Comparison of ENCODE assay signal across 8 cellular contexts in genomic region chr2:1550658-1551316, GRCh38.
DNase-seq lines count a peak whose midpoint lies in the region; ATAC-seq, FAIRE-seq and TF ChIP-seq lines count a peak whose summit lies in the region.

No MANE protein-coding gene starts in this region.

- FAIRE-seq in GM12892 (lab: Jason Lieb, UNC) (no peak), pancreas (lab: Jason Lieb, UNC) (no peak)

- H3K27me3 ChIP-seq in NT2/D1 (ENCODE audit: insufficient read depth, insufficient read length) (peaks cover 24% of the 10 kb centered on the region), pancreas (no peaks in the 10 kb centered on the region)

- peak; percentile 94 to 99 (median 96) for TF ChIP-seq CTCF in pancreas (IDR thresholded peaks at IDR 0.05)

- DNase-seq in A172 (ENCODE audit: low spot score) (peak; percentile 47), GM12892 (ENCODE audit: insufficient read length) (peak; percentile 85), NT2/D1 (ENCODE audit: low read depth, low spot score) (peak; percentile 66), fibroblast of the conjunctiva (ENCODE audit: low read depth) (peak; percentile 6), pancreas (peak in 5 of 6 donors; percentile 33 to 95 (median 68))
- peak; percentile 76 to 79 for DNase-seq in activated T-cell treated with anti-CD3 and anti-CD28 coated beads, Interleukin-2, amount 50 U/mL, for 48 hours

- ATAC-seq in HG02973 (IDR thresholded peaks at IDR 0.05; ENCODE audit: unreplicated experiment), result peak; percentile 73
- ATAC-seq in pancreas, result peak; percentile 85 to 90 (median 88)
- ATAC-seq in HG02571 (IDR thresholded peaks at IDR 0.05; ENCODE audit: unreplicated experiment), result no peak

- no peak for TF ChIP-seq POLR2A in GM12892 (IDR thresholded peaks at IDR 0.05; ENCODE audit: low read depth, low read length)

- no peak overlapping the region for H3K27ac ChIP-seq in pancreas

- H3K4me3 ChIP-seq in NT2/D1 (ENCODE audit: insufficient read length, low read depth), result no peak overlapping the region
- H3K4me3 ChIP-seq in pancreas, result no peak overlapping the region

- H3K9ac ChIP-seq in NT2/D1 (ENCODE audit: insufficient read length, low read depth), result peak overlapping the region; percentile 66

- WGBS in pancreas, 2 donors, result 21% methylated on average over 32 of the region's 32 CpGs

- no peaks in the 10 kb centered on the region for H3K36me3 ChIP-seq in NT2/D1 (ENCODE audit: insufficient read depth, insufficient read length, low read length)
- H3K36me3 ChIP-seq in pancreas, result no peaks in the 10 kb centered on the region

- H3K9me3 ChIP-seq in NT2/D1 (ENCODE audit: insufficient read depth, low read length) (no peaks in the 10 kb centered on the region), pancreas (no peaks in the 10 kb centered on the region)

- H3K4me1 ChIP-seq in NT2/D1 (ENCODE audit: insufficient read depth, insufficient read length), result peaks cover 2% of the 10 kb centered on the region
- no peaks in the 10 kb centered on the region for H3K4me1 ChIP-seq in pancreas

- intact Hi-C loops in pancreas (cut with DNase I), result no loop called here

Comparison
In these comparisons a context has a peak if more than half of its experiments do, and no peak if none do; other contexts are left out.
1. DNase-seq: peak in every context shown above with its lines; median percentile 85 in GM12892; 78 in activated T-cell treated with anti-CD3 and anti-CD28 coated beads, Interleukin-2, amount 50 U/mL, for 48 hours; 68 in pancreas; 66 in NT2/D1; 47 in A172; 6 in fibroblast of the conjunctiva.